Comparison of ENCODE assay signal across 23 cellular contexts in the genomic region with DNA sequence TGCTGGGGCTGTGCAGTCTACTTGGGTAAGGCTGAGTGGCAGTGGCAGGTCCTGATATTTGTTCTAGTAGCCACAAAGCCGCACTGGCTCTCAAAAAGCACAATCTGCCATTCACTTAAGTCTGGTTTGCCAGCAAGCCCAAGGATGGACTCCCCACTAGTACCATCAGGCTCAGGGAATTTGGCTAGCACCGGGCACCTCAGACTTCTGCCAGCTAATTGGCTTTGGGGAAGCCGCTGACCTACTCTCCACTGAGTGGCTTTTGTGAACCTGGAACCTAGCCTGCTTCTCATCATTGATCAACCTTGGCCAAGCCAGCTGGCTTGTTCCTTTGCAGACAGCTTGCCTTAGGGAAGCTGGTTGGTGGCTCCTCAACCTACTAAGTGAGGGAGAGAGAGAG.
"Had no signal": no experiment of that assay in that cellular context is flagged by ENCODE, and none has a peak within 500 bp of the region (broad histone marks: within the 10 kb centered on the region; RNA-seq: fewer than 3 reads in every experiment).

No MANE protein-coding gene starts in this region.

- H3K4me3 Mint-ChIP-seq: activated naive CD8-positive, alpha-beta T cell treated with anti-CD3 and anti-CD28 coated beads for 36 hours; activated T-cell treated with anti-CD3 and anti-CD28 coated beads, Interleukin-2, amount 50 U/mL, for 24 hours; dendritic cell treated with granulocyte-macrophage colony-stimulating factor and Interleukin-4, amounts not matched to agents 40 ng/mL and 50 ng/mL, for 4 days; immature natural killer cell; mesothelial cell of epicardium; natural killer cell; stimulated activated naive B cell treated with anti-CD40 and anti-IgM and Interleukin-4, amounts not matched to agents 10 μg/mL and 1 μg/mL and 100 μg/mL, for 72 hours; type B pancreatic cell had no signal

- H3K4me1 Mint-ChIP-seq: activated naive CD8-positive, alpha-beta T cell treated with anti-CD3 and anti-CD28 coated beads for 36 hours; immature natural killer cell; natural killer cell; stimulated activated naive B cell treated with anti-CD40 and anti-IgM and Interleukin-4, amounts not matched to agents 10 μg/mL and 1 μg/mL and 100 μg/mL, for 72 hours had no signal

- H3K27me3 Mint-ChIP-seq: activated naive CD8-positive, alpha-beta T cell treated with anti-CD3 and anti-CD28 coated beads for 36 hours; activated T-cell treated with anti-CD3 and anti-CD28 coated beads, Interleukin-2, amount 50 U/mL, for 24 hours; dendritic cell treated with granulocyte-macrophage colony-stimulating factor and Interleukin-4, amounts not matched to agents 40 ng/mL and 50 ng/mL, for 4 days; stimulated activated naive B cell treated with anti-CD40 and anti-IgM and Interleukin-4, amounts not matched to agents 10 μg/mL and 1 μg/mL and 100 μg/mL, for 72 hours; type B pancreatic cell had no signal

- H3K27ac Mint-ChIP-seq: activated naive CD8-positive, alpha-beta T cell treated with anti-CD3 and anti-CD28 coated beads for 36 hours; activated T-cell treated with anti-CD3 and anti-CD28 coated beads, Interleukin-2, amount 50 U/mL, for 24 hours; dendritic cell treated with granulocyte-macrophage colony-stimulating factor and Interleukin-4, amounts not matched to agents 40 ng/mL and 50 ng/mL, for 4 days; immature natural killer cell; mesothelial cell of epicardium; natural killer cell; stimulated activated naive B cell treated with anti-CD40 and anti-IgM and Interleukin-4, amounts not matched to agents 10 μg/mL and 1 μg/mL and 100 μg/mL, for 72 hours; type B pancreatic cell had no signal

- ATAC-seq: left lobe of liver; natural killer cell; stimulated activated naive B cell treated with anti-CD40 and anti-IgM and Interleukin-4, amounts not matched to agents 10 μg/mL and 1 μg/mL and 100 μg/mL, for 72 hours had no signal

- DNase-seq: activated CD4-positive, alpha-beta T cell treated with anti-CD3 and anti-CD28 coated beads, Interleukin-2, amount 50 U/mL, for 1 hour; activated CD4-positive, CD25-positive, alpha-beta regulatory T cell treated with anti-CD3 and anti-CD28 coated beads, Interleukin-2, amount 50 U/mL, for 72 hours; activated CD8-positive, alpha-beta memory T cell treated with anti-CD3 and anti-CD28 coated beads for 24 hours; activated CD8-positive, alpha-beta memory T cell treated with anti-CD3 and anti-CD28 coated beads, Interleukin-2, amount 50 U/mL, for 4 hours; activated naive CD4-positive, alpha-beta T cell treated with Interleukin-2 at 50 U/mL for 16 hours; activated naive CD8-positive, alpha-beta T cell treated with anti-CD3 and anti-CD28 coated beads for 36 hours; activated T-cell treated with anti-CD3 and anti-CD28 coated beads, Interleukin-2, amount 50 U/mL, for 24 hours; effector CD4-positive, alpha-beta T cell; immature natural killer cell; natural killer cell; ovary; retina; stimulated activated CD4-positive, alpha-beta T cell treated with anti-CD3 and anti-CD28 coated beads, Interleukin-2, amount 100 ng/mL, for 48 hours; stimulated activated CD8-positive, alpha-beta memory T cell treated with anti-CD3 and anti-CD28 coated beads, Interleukin-4, amount 100 ng/mL, for 48 hours; stimulated activated naive B cell treated with anti-CD40 and anti-IgM and Interleukin-4, amounts not matched to agents 10 μg/mL and 1 μg/mL and 100 μg/mL, for 72 hours; testis had no signal

- H3K36me3 Mint-ChIP-seq: activated naive CD8-positive, alpha-beta T cell treated with anti-CD3 and anti-CD28 coated beads for 36 hours; natural killer cell; stimulated activated naive B cell treated with anti-CD40 and anti-IgM and Interleukin-4, amounts not matched to agents 10 μg/mL and 1 μg/mL and 100 μg/mL, for 72 hours; type B pancreatic cell had no signal

- H3K9me3 Mint-ChIP-seq: dendritic cell treated with granulocyte-macrophage colony-stimulating factor and Interleukin-4, amounts not matched to agents 40 ng/mL and 50 ng/mL, for 4 days; mesothelial cell of epicardium; stimulated activated naive B cell treated with anti-CD40 and anti-IgM and Interleukin-4, amounts not matched to agents 10 μg/mL and 1 μg/mL and 100 μg/mL, for 72 hours had no signal

- H3K27ac ChIP-seq: hepatocyte, ovary, testis, vagina, VCaP had no signal
